Comparison of ENCODE assay signal across 8 cellular contexts in the genomic region with DNA sequence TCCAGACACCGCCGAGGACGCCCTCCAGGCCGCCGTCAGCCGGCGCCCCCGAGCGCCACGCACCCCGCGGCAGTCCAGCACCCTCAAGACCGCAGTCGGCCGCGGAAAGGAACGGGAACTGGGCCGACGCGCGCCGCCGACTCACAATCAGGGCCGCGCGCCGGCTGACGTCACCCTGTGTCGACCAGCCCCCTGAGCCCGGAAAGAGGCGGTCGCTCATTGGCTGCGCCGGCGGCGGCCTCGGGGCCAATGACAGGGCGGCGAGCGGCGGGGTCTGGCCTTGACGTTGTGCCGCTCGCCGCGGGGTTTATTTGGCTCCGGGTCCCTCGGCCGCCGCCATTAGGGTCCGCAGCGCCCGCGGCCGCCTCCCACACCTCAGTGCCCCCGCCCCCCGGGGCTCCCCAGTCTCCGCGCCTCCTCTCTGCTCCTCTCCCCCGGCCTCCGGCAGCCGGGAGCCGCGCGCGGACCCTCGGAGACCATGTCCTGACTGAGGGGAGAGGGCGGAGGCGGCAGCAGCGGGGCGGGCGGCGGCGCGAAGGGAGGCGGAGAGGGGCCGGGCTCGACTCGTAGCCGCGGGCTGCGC. TPM values are rescaled to one million over a fixed set of nuclear protein-coding genes. Genes with fewer than 3 reads are reported as not detected.
DNase-seq lines count a peak whose midpoint lies in the region; ATAC-seq and TF ChIP-seq lines count a peak whose summit lies in the region.

No MANE protein-coding gene starts in this region.

- peaks cover 4% of the 10 kb centered on the region for H3K36me3 Mint-ChIP-seq in nephron (ENCODE audit: low read depth)

- H3K27ac Mint-ChIP-seq in nephron = peak overlapping the region; percentile 96 to 99 (median 97)

- H3K27me3 ChIP-seq in RWPE2 (ENCODE audit: insufficient read depth, poor library complexity, severe bottlenecking) = no peaks in the 10 kb centered on the region

- H3K9me3 Mint-ChIP-seq in nephron = no peaks in the 10 kb centered on the region

- peak overlapping the region; percentile 87 to 99 (median 96) for H3K4me3 Mint-ChIP-seq in nephron

- TF ChIP-seq CTCF in LNCaP clone FGC (IDR thresholded peaks at IDR 0.05; ENCODE audit: control insufficient read depth, extremely low read depth, insufficient read depth) = no peak
- no peak for TF ChIP-seq CTCF in RWPE2 (IDR thresholded peaks at IDR 0.05; ENCODE audit: poor library complexity, severe bottlenecking)
- no peak for TF ChIP-seq CTCF in nephron (IDR thresholded peaks at IDR 0.05; ENCODE audit: unreplicated experiment in 3 of 3)

- DNase-seq in ELF-1 (ENCODE audit: low read depth, low spot score) (peak; percentile 98), H4 (ENCODE audit: low spot score) (peak; percentile 89), LNCaP clone FGC (ENCODE audit: low read depth) (peak; percentile 71), RWPE2 (ENCODE audit: low spot score) (peak; percentile 95), fibroblast of the conjunctiva (ENCODE audit: low read depth) (peak; percentile 90)
- peak; percentile 99 for DNase-seq in activated effector memory CD4-positive, alpha-beta T cell treated with anti-CD3 and anti-CD28 coated beads, Interleukin-2, amount 50 U/mL, for 16 hours
- peak; percentile 98 for DNase-seq in stimulated activated naive CD8-positive, alpha-beta T cell treated with anti-CD3 and anti-CD28 coated beads, Interleukin-15, Interleukin-2, amounts not matched to agents 100 U/mL and 50 U/mL, for 24 hours

- no peaks in the 10 kb centered on the region for H3K27me3 Mint-ChIP-seq in nephron (ENCODE audit: low read depth)

- H3K4me3 ChIP-seq in LNCaP clone FGC (ENCODE audit: low read depth, low read length) (peak overlapping the region; percentile 67), RWPE2 (ENCODE audit: severe bottlenecking) (peak overlapping the region; percentile 100)

- H3K27ac ChIP-seq in RWPE2 (ENCODE audit: poor library complexity, severe bottlenecking) = peak overlapping the region; percentile 83

- H3K4me1 ChIP-seq in RWPE2 (ENCODE audit: insufficient read depth, poor library complexity, severe bottlenecking) = peaks cover 27% of the 10 kb centered on the region

- H3K9me3 ChIP-seq in RWPE2 (ENCODE audit: severe bottlenecking) = no peaks in the 10 kb centered on the region

- H3K4me1 Mint-ChIP-seq in nephron = peaks cover 43% of the 10 kb centered on the region

- H3K36me3 ChIP-seq in RWPE2 (ENCODE audit: low read depth) = no peaks in the 10 kb centered on the region

- peak; percentile 90 for ATAC-seq in RWPE2 (ENCODE audit: low read depth)
- peak; percentile 98 for ATAC-seq in stimulated activated naive CD8-positive, alpha-beta T cell treated with anti-CD3 and anti-CD28 coated beads, Interleukin-15, Interleukin-2, amounts not matched to agents 100 U/mL and 50 U/mL, for 24 hours

RNA-seq across cellular contexts. Expression of a gene that starts 25.2 kb away (rescaled TPM):
- 20.9 and 22.2 TPM in 2 replicates for total RNA-seq in H4 (2014; rRNA removed; shearing (Covaris generic))

Comparison
In these comparisons a context has a peak if more than half of its experiments do, and no peak if none do; other contexts are left out.
1. Peak in every context shown above with its lines: DNase-seq, ATAC-seq, H3K4me3 ChIP-seq and H3K27ac ChIP-seq.